Comparison of ENCODE assay signal across 1 cellular context in genomic region chr2:158079672-158080071, GRCh38.
TF ChIP-seq lines count a peak whose summit lies in the region.

No MANE protein-coding gene starts in this region.

TF ChIP-seq in GM23338, 12 proteins besides CTCF, POLR2A, EP300 and RAD21 (continued from another document):
- TF ChIP-seq ZNF462 (CRISPR knock-in tag; IDR thresholded peaks at IDR 0.05) (no peak), POLR2AphosphoS5 (IDR thresholded peaks at IDR 0.05; ENCODE audit: low read depth) (no peak), ZNF331 (CRISPR knock-in tag; IDR thresholded peaks at IDR 0.05; ENCODE audit: low read depth) (no peak), EZH2phosphoT487 (IDR thresholded peaks at IDR 0.05; ENCODE audit: unreplicated experiment) (no peak), STAT1 (IDR thresholded peaks at IDR 0.05; ENCODE audit: unreplicated experiment) (no peak), REST (IDR thresholded peaks at IDR 0.05; ENCODE audit: unreplicated experiment) (no peak)
TF ChIP-seq in GM23338: peak in this region for 0.
